In genomic region chr2:111838992-111839391, GRCh38 we compare ENCODE assay signal across 1 cellular context.
TF ChIP-seq lines count a peak whose summit lies in the region.
"Not testable (repeated sequence)": the region's sequence is repeated elsewhere in the genome, so short reads cannot be mapped to it uniquely, and the experiment has no call there.

No MANE protein-coding gene starts in this region.

TF ChIP-seq in HepG2, 621 proteins besides CTCF, POLR2A, EP300 and RAD21 (continued from another document):
- TF ChIP-seq HNF1A (IDR thresholded peaks at IDR 0.05; ENCODE audit: low read depth) = peak; percentile 77; the same call in 1 of the 2 replicates
- peak; percentile 55; the same call in 1 of the 2 replicates for TF ChIP-seq HNF1A (CRISPR knock-in tag; IDR thresholded peaks at IDR 0.05; ENCODE audit: borderline replicate concordance)
- TF ChIP-seq MED1 (CRISPR knock-in tag; IDR thresholded peaks at IDR 0.05) = peak; percentile 75
- peak; percentile 52; the same call in 1 of the 2 replicates for TF ChIP-seq IRF2 (CRISPR knock-in tag; IDR thresholded peaks at IDR 0.05)
- 0 out of 2 replicates have a peak, but pooled peaks have one; percentile 40 for TF ChIP-seq MIXL1 (CRISPR knock-in tag; IDR thresholded peaks at IDR 0.05)
- TF ChIP-seq ZMYM4 (CRISPR knock-in tag; IDR thresholded peaks at IDR 0.05) = peak; percentile 52; the same call in 1 of the 2 replicates
- TF ChIP-seq RARA (CRISPR knock-in tag; IDR thresholded peaks at IDR 0.05) = peak; percentile 74
- TF ChIP-seq TEF (CRISPR knock-in tag; IDR thresholded peaks at IDR 0.05) = peak; percentile 71; the same call in 1 of the 2 replicates
- TF ChIP-seq SOX6, CREB1 (IDR thresholded peaks at IDR 0.05): not testable (repeated sequence)
- peak; percentile 90 for TF ChIP-seq SOX6 (CRISPR knock-in tag; IDR thresholded peaks at IDR 0.05)
- TF ChIP-seq ETV5 (CRISPR knock-in tag; IDR thresholded peaks at IDR 0.05; ENCODE audit: borderline replicate concordance) = peak; percentile 41; the same call in 1 of the 2 replicates
- TF ChIP-seq HDAC2 (CRISPR knock-in tag; IDR thresholded peaks at IDR 0.05) = peak; percentile 50; the same call in 1 of the 2 replicates
- peak; percentile 74 for TF ChIP-seq ISL2 (CRISPR knock-in tag; IDR thresholded peaks at IDR 0.05)
- peak; percentile 74; the same call in 1 of the 2 replicates for TF ChIP-seq HOMEZ (CRISPR knock-in tag; IDR thresholded peaks at IDR 0.05; ENCODE audit: low read depth)
- peak; percentile 86 for TF ChIP-seq ARID5B (CRISPR knock-in tag; IDR thresholded peaks at IDR 0.05)
- 0 out of 2 replicates have a peak, but pooled peaks have one; percentile 21 for TF ChIP-seq GATAD1 (CRISPR knock-in tag; IDR thresholded peaks at IDR 0.05)
- TF ChIP-seq SALL1 (CRISPR knock-in tag; IDR thresholded peaks at IDR 0.05) = peak; percentile 24; the same call in 1 of the 2 replicates
- TF ChIP-seq SAP130 (CRISPR knock-in tag; IDR thresholded peaks at IDR 0.05; ENCODE audit: low read depth) = peak; percentile 87
- peak; percentile 50; the same call in 1 of the 2 replicates for TF ChIP-seq SOX13 (IDR thresholded peaks at IDR 0.05)
- TF ChIP-seq SOX13 (CRISPR knock-in tag; conservative IDR thresholded peaks at IDR 0.05 in 1 of 2, IDR thresholded peaks at IDR 0.05 in 1 of 2) = peak in 1 of 2 experiments; percentile 94; a peak in 2 of 4 replicates
- peak; percentile 92 for TF ChIP-seq SOX5 (CRISPR knock-in tag; IDR thresholded peaks at IDR 0.05; ENCODE audit: borderline replicate concordance)
- peak; percentile 69 for TF ChIP-seq HNF4A (CRISPR knock-in tag; IDR thresholded peaks at IDR 0.05)
- TF ChIP-seq FOXP4 (CRISPR knock-in tag; IDR thresholded peaks at IDR 0.05) = peak; percentile 79
- peak; percentile 78 for TF ChIP-seq TEAD3 (CRISPR knock-in tag; optimal IDR thresholded peaks at IDR 0.05; ENCODE audit: borderline replicate concordance)
- TF ChIP-seq CREB1 (CRISPR knock-in tag; IDR thresholded peaks at IDR 0.05) = peak; percentile 57
- TF ChIP-seq RCOR2 (CRISPR knock-in tag; IDR thresholded peaks at IDR 0.05) = peak; percentile 71; the same call in 1 of the 2 replicates
- peak; percentile 41; the same call in 1 of the 2 replicates for TF ChIP-seq NFYB (CRISPR knock-in tag; IDR thresholded peaks at IDR 0.05)
- TF ChIP-seq FOSL2 (CRISPR knock-in tag; IDR thresholded peaks at IDR 0.05) = peak; percentile 25; the same call in 1 of the 2 replicates
- TF ChIP-seq NCOR1 (IDR thresholded peaks at IDR 0.05; ENCODE audit: borderline replicate concordance, low read length) = peak; percentile 53; the same call in 1 of the 2 replicates
- TF ChIP-seq IKZF5 (CRISPR knock-in tag; IDR thresholded peaks at IDR 0.05) = peak; percentile 73
- peak; percentile 82 for TF ChIP-seq TCF7 (IDR thresholded peaks at IDR 0.05; ENCODE audit: low read depth)
- peak; percentile 46; the same call in 1 of the 2 replicates for TF ChIP-seq HMG20A (CRISPR knock-in tag; IDR thresholded peaks at IDR 0.05; ENCODE audit: borderline replicate concordance)
- 0 out of 2 replicates have a peak, but pooled peaks have one; percentile 23 for TF ChIP-seq ZKSCAN5 (CRISPR knock-in tag; IDR thresholded peaks at IDR 0.05)
- peak; percentile 74; the same call in 1 of the 2 replicates for TF ChIP-seq PAXIP1 (CRISPR knock-in tag; conservative IDR thresholded peaks at IDR 0.05)
